Comparison of ENCODE assay signal across 10 cellular contexts in genomic region chr12:6965714-6966113, GRCh38. TPM values are rescaled to one million over a fixed set of nuclear protein-coding genes. Genes with fewer than 3 reads are reported as not detected.
DNase-seq lines count a peak whose midpoint lies in the region; ATAC-seq and TF ChIP-seq lines count a peak whose summit lies in the region.
"Had no signal": no experiment of that assay in that cellular context is flagged by ENCODE, and none has a peak within 500 bp of the region (broad histone marks: within the 10 kb centered on the region; RNA-seq: fewer than 3 reads in every experiment).

No MANE protein-coding gene starts in this region.

- POLR2A ChIA-PET in CD4-positive, alpha-beta memory T cell (lab: Charles Lee; ENCODE audit: partially characterized antibody): interaction anchor here (1.3 to 13.5 kb wide), 4 partner anchors 20 to 96 kb away, joined by 3 to 1807 read pairs (median 48); partner anchors contain the start of genes ATN1, C12orf57, PTPN6 and RNU7-1

- H3K9me3 ChIP-seq in CD4-positive, alpha-beta memory T cell (ENCODE audit: control insufficient read depth in 1 of 2, low read length in 2 of 2): no peaks in the 10 kb centered on the region
- no peaks in the 10 kb centered on the region for H3K9me3 ChIP-seq in body of pancreas
- H3K9me3 ChIP-seq: heart left ventricle had no signal

- no peak for ATAC-seq in body of pancreas
- no peak for ATAC-seq in GM21360 (IDR thresholded peaks at IDR 0.05; ENCODE audit: unreplicated experiment)
- ATAC-seq in HG03378 (IDR thresholded peaks at IDR 0.05; ENCODE audit: unreplicated experiment): no peak

- no peak overlapping the region for H3K4me3 Mint-ChIP-seq in CD4-positive, alpha-beta memory T cell
- H3K4me3 Mint-ChIP-seq in HFFc6 (no peak overlapping the region), osteocyte (ENCODE audit: unreplicated experiment) (no peak overlapping the region)

- intact Hi-C loops in CD4-positive, alpha-beta memory T cell (cut with micrococcal nuclease): loop anchor here (1.0 kb wide), 3 partner anchors 21 to 96 kb away; partner anchors contain the start of gene C12orf57
- intact Hi-C loops in body of pancreas (cut with DNase I): no loop called here

- peaks cover 27 to 60% (median 44%) of the 10 kb centered on the region in 4 donors for H3K4me1 Mint-ChIP-seq in CD4-positive, alpha-beta memory T cell
- H3K4me1 Mint-ChIP-seq in HFFc6 (ENCODE audit: low read depth) (peaks cover 36% of the 10 kb centered on the region), osteocyte (ENCODE audit: unreplicated experiment) (peaks cover 27% of the 10 kb centered on the region)

- WGBS in body of pancreas, 2 donors: 41 to 44% methylated on average over 4 of the region's 4 CpGs

- H3K4me3 ChIP-seq in CD4-positive, alpha-beta memory T cell (ENCODE audit: low read length in 2 of 2): no peak overlapping the region
- H3K4me3 ChIP-seq in body of pancreas: no peak overlapping the region
- H3K4me3 ChIP-seq: heart left ventricle had no signal

- H3K36me3 Mint-ChIP-seq in CD4-positive, alpha-beta memory T cell: peaks cover 32 to 55% of the 10 kb centered on the region in 2 donors
- H3K36me3 Mint-ChIP-seq in HFFc6 (ENCODE audit: low read depth) (peaks cover 24% of the 10 kb centered on the region), osteocyte (ENCODE audit: unreplicated experiment) (peaks cover 21% of the 10 kb centered on the region)

- TF ChIP-seq CTCF in HFFc6 (IDR thresholded peaks at IDR 0.05): no peak
- no peak for TF ChIP-seq CTCF in body of pancreas (IDR thresholded peaks at IDR 0.05)
- no peak for TF ChIP-seq CTCF in osteocyte (IDR thresholded peaks at IDR 0.05)

- H3K9me3 Mint-ChIP-seq in CD4-positive, alpha-beta memory T cell: no peaks in the 10 kb centered on the region
- no peaks in the 10 kb centered on the region for H3K9me3 Mint-ChIP-seq in HFFc6
- no peaks in the 10 kb centered on the region for H3K9me3 Mint-ChIP-seq in osteocyte (ENCODE audit: unreplicated experiment)

- H3K27ac ChIP-seq in CD4-positive, alpha-beta memory T cell (ENCODE audit: low read depth, low read length): peak overlapping the region; percentile 53
- peak overlapping the region; percentile 99 to 100 (median 99) for H3K27ac ChIP-seq in body of pancreas

- CTCF ChIA-PET in CD4-positive, alpha-beta memory T cell (lab: Charles Lee; ENCODE audit: partially characterized antibody): interaction anchor here (0.9 to 13.5 kb wide), 7 partner anchors 9 to 268 kb away, joined by 3 to 774 read pairs (median 5); partner anchors contain the start of genes C12orf57, PTPN6 and RNU7-1

- peaks cover 63% of the 10 kb centered on the region for H3K4me1 ChIP-seq in CD4-positive, alpha-beta memory T cell (ENCODE audit: insufficient read depth, low read length)
- peaks cover 83% of the 10 kb centered on the region for H3K4me1 ChIP-seq in body of pancreas

- H3K27ac Mint-ChIP-seq in CD4-positive, alpha-beta memory T cell: peak overlapping the region; percentile 88 to 94 (median 93)
- H3K27ac Mint-ChIP-seq in HFFc6 (peak overlapping the region; percentile 69), osteocyte (ENCODE audit: unreplicated experiment) (peak overlapping the region; percentile 78)

- H3K27me3 ChIP-seq in CD4-positive, alpha-beta memory T cell (ENCODE audit: insufficient read depth, low read length): no peaks in the 10 kb centered on the region
- no peaks in the 10 kb centered on the region for H3K27me3 ChIP-seq in body of pancreas
- H3K27me3 ChIP-seq: heart left ventricle had no signal

- H3K27me3 Mint-ChIP-seq in CD4-positive, alpha-beta memory T cell: no peaks in the 10 kb centered on the region
- H3K27me3 Mint-ChIP-seq in HFFc6 (ENCODE audit: insufficient read depth) (peaks cover 2% of the 10 kb centered on the region), osteocyte (ENCODE audit: unreplicated experiment) (no peaks in the 10 kb centered on the region)

- peaks cover 40% of the 10 kb centered on the region for H3K36me3 ChIP-seq in CD4-positive, alpha-beta memory T cell (ENCODE audit: insufficient read depth, low read length)
- H3K36me3 ChIP-seq in body of pancreas (replicated peaks in 1 of 2; ENCODE audit: insufficient read depth in 1 of 2, low read depth in 2 of 2): peaks cover 0 to 2% of the 10 kb centered on the region in 2 donors

- DNase-seq in CD4-positive, alpha-beta memory T cell: no peak
- no peak for DNase-seq in HFFc6
- DNase-seq in body of pancreas: no peak
- DNase-seq in osteocyte (ENCODE audit: extremely low spot score, unreplicated experiment): no peak
- no peak for DNase-seq in NCI-H524 treated with DMSO at 0.1 percent for 48 hours (lab: John Stamatoyannopoulos, UW)
- DNase-seq in HUDEP-2 (lab: John Stamatoyannopoulos, UW; ENCODE audit: unreplicated experiment in 76 of 76): no peak

- TF ChIP-seq POLR2A in body of pancreas (IDR thresholded peaks at IDR 0.05): no peak

RNA-seq across cellular contexts. Expression of gene PHB2, which starts 4.8 kb away (rescaled TPM):
- total RNA-seq in CD4-positive, alpha-beta memory T cell: 100 to 1,000 TPM; 142 to 148 TPM
- 100 to 1,000 TPM; 102 to 114 TPM for polyA plus RNA-seq in CD4-positive, alpha-beta memory T cell
- total RNA-seq in HFFc6 (2021; fragmentation: NEBNext Ultra II Directional; extraction: Animal tissue kit (Norgen Biotek cat#: 25700)): 100 to 1,000 TPM; 160 to 198 (median 182) TPM
- total RNA-seq in body of pancreas (100 to 1,000 TPM in 1 of 2 donors, 10 to 100 TPM in 1; 83.4 to 125 TPM), osteocyte (202 and 205 TPM in 2 replicates)

RNA-seq across cellular contexts. Expression of gene EMG1, which starts 5.0 kb away (rescaled TPM):
- 10 to 100 TPM; 68.6 to 70.8 TPM for total RNA-seq in CD4-positive, alpha-beta memory T cell
- 10 to 100 TPM; 68.8 to 69.8 TPM for polyA plus RNA-seq in CD4-positive, alpha-beta memory T cell
- total RNA-seq in HFFc6 (2021; fragmentation: NEBNext Ultra II Directional; extraction: Animal tissue kit (Norgen Biotek cat#: 25700)): 10 to 100 TPM; 64.9 to 83.7 (median 75.6) TPM
- 10 to 100 TPM in 1 of 2 donors, 1 to 10 TPM in 1; 8.3 to 15.5 TPM for total RNA-seq in body of pancreas
- 29.5 and 29.8 TPM in 2 replicates for total RNA-seq in osteocyte

RNA-seq across cellular contexts. Expression of gene PTPN6, which starts 14.6 kb away (rescaled TPM):
- 100 to 1,000 TPM; 189 to 199 TPM for total RNA-seq in CD4-positive, alpha-beta memory T cell
- polyA plus RNA-seq in CD4-positive, alpha-beta memory T cell: 100 to 1,000 TPM; 126 to 325 TPM
- not detected for total RNA-seq in HFFc6 (2021; fragmentation: NEBNext Ultra II Directional; extraction: Animal tissue kit (Norgen Biotek cat#: 25700))
- total RNA-seq in body of pancreas (10 to 100 TPM; 18.4 to 19.4 TPM), osteocyte (0.29 and 0.94 TPM in 2 replicates)
- polyA plus RNA-seq: neural cell had no signal

RNA-seq across cellular contexts. Expression of gene C12orf57, which starts 21.9 kb away (rescaled TPM):
- 100 to 1,000 TPM; 423 to 425 TPM for total RNA-seq in CD4-positive, alpha-beta memory T cell
- 100 to 1,000 TPM; 155 to 244 TPM for polyA plus RNA-seq in CD4-positive, alpha-beta memory T cell
- total RNA-seq in HFFc6 (2021; fragmentation: NEBNext Ultra II Directional; extraction: Animal tissue kit (Norgen Biotek cat#: 25700)): 100 to 1,000 TPM; 115 to 131 (median 123) TPM
- total RNA-seq in body of pancreas: 100 to 1,000 TPM; 219 to 302 TPM
- total RNA-seq in osteocyte: 287 and 309 TPM in 2 replicates

RNA-seq across cellular contexts. Expression of gene RNU7-1, which starts 22.1 kb away (rescaled TPM):
- not detected for total RNA-seq in CD4-positive, alpha-beta memory T cell
- not detected for polyA plus RNA-seq in CD4-positive, alpha-beta memory T cell
- not detected for total RNA-seq in HFFc6 (2021; fragmentation: NEBNext Ultra II Directional; extraction: Animal tissue kit (Norgen Biotek cat#: 25700))
- not detected for total RNA-seq in body of pancreas
- not detected in 2 replicates for total RNA-seq in osteocyte
- total RNA-seq: heart left ventricle had no signal
- polyA plus RNA-seq: heart left ventricle, neural cell had no signal

Comparison
In these comparisons a context has a peak if more than half of its experiments do, and no peak if none do; other contexts are left out.
1. RNA of gene PTPN6, which starts 14.6 kb away (total RNA-seq): 189 to 199 TPM in CD4-positive, alpha-beta memory T cell and 18.4 to 19.4 TPM in body of pancreas; 0.29 to 0.94 TPM in osteocyte and not detected in HFFc6; every median in the first group is over 10 times any median in the second.
2. Peak in every context shown above with its lines, with median percentiles within 50 percentile points of each other: H3K27ac Mint-ChIP-seq.